In the genomic region with DNA sequence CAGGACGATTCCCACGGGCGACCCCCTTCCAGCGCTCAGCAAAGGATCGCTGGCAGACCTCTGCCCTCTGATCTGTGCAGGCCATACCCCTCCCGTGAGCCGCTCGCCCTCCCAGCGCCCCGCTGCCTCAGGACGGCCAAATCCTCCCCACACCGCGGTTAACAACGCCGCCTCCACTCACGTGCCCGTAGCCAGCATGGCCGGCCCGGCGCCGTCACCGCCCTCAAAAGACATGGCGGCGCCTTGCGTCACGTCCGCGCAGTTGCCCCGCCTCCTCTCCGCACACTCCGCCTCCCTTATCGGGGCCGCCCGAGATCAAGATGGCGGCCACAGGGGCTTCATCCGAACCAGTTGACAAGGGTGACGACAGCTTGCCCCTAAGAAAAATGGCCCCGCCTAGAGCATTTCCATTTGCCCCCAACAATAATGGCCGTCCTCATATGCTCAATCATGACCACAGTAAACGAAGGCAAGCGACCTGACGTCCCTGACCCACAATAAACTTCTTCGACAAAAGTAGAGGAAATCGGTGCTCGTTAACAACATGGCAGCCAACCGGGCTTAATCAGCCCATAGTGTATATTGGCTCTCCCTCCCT, we compare ENCODE assay signal across 8 cellular contexts. TPM values are rescaled to one million over a fixed set of nuclear protein-coding genes. Genes with fewer than 3 reads are reported as not detected.
DNase-seq lines count a peak whose midpoint lies in the region; ATAC-seq and TF ChIP-seq lines count a peak whose summit lies in the region.

No MANE protein-coding gene starts in this region.

- DNase-seq in AG08396 (ENCODE audit: low spot score), result peak; percentile 89
- peak; percentile 95 for DNase-seq in NCI-H345 (lab: John Stamatoyannopoulos, UW)
- peak; percentile 88 to 95 (median 92) for DNase-seq in activated CD4-positive, CD25-positive, alpha-beta regulatory T cell (lab: John Stamatoyannopoulos, UW)
- peak; percentile 90 to 96 for DNase-seq in cerebellar nuclear complex (lab: John Stamatoyannopoulos, UW)
- no peak for DNase-seq in kidney epithelial cell (ENCODE audit: low read depth)
- peak; percentile 95 to 96 for DNase-seq in stimulated activated CD4-positive, alpha-beta T cell treated with anti-CD3 and anti-CD28 coated beads, Interleukin-15, amount 100 ng/mL, for 48 hours (ENCODE audit: low read depth in 2 of 2)

- no peak for TF ChIP-seq CTCF in kidney epithelial cell (IDR thresholded peaks at IDR 0.05; ENCODE audit: insufficient read depth, low read length, poor library complexity, severe bottlenecking)

- H3K4me3 ChIP-seq in kidney epithelial cell (ENCODE audit: low read depth, low read length), result peak overlapping the region; percentile 98

- H3K27me3 ChIP-seq in kidney epithelial cell (ENCODE audit: control insufficient read depth, insufficient read depth, low read length), result no peaks in the 10 kb centered on the region

- H3K36me3 ChIP-seq in kidney epithelial cell (ENCODE audit: control insufficient read depth, insufficient read depth, low read length), result no peaks in the 10 kb centered on the region

- ATAC-seq in GM19023 (IDR thresholded peaks at IDR 0.05; ENCODE audit: unreplicated experiment) (peak; percentile 49), HG03175 (IDR thresholded peaks at IDR 0.05; ENCODE audit: unreplicated experiment) (peak; percentile 47)

RNA-seq across cellular contexts. Expression of a gene that starts 0.6 kb away (rescaled TPM):
- total RNA-seq in kidney epithelial cell, result 23.2 and 34.6 TPM in 2 replicates

RNA-seq across cellular contexts. Expression of a gene that starts 1.0 kb away (rescaled TPM):
- 17.4 and 28.1 TPM in 2 replicates for total RNA-seq in kidney epithelial cell

RNA-seq across cellular contexts. Expression of a gene that starts 9.1 kb away (rescaled TPM):
- total RNA-seq in kidney epithelial cell, result 69.3 and 78.2 TPM in 2 replicates

RNA-seq across cellular contexts. Expression of a gene that starts 20.2 kb away (rescaled TPM):
- total RNA-seq in kidney epithelial cell, result 6.2 and 8.2 TPM in 2 replicates

RNA-seq across cellular contexts. Expression of a gene that starts 25.6 kb away (rescaled TPM):
- total RNA-seq in kidney epithelial cell, result 47.9 and 71.1 TPM in 2 replicates
